Comparison of ENCODE assay signal across 1 cellular context in the genomic region with DNA sequence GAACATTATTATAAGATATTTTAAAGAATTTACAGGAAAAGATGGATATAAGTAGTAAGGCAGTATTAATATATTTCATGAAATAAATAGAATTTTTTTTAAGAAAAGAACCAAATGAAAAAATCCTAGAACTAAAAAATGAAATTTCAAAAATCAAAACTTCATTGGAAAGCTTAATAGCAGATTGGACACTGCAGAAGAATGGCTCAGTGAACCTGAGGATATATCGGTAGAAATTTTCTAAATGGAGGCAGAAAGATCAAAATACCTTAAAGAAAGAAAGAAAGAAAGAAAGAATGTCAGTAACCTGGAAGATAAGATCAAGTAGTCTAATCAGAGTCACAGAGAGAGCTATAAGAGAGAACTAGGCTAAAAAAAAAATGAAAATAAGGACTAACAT.
TF ChIP-seq lines count a peak whose summit lies in the region.

No MANE protein-coding gene starts in this region.

TF ChIP-seq in HepG2, 621 proteins besides CTCF, POLR2A, EP300 and RAD21:
- TF ChIP-seq ZNF160 (CRISPR knock-in tag; IDR thresholded peaks at IDR 0.05) (0 out of 2 replicates have a peak, but pooled peaks have one; percentile 41), DPF2 (CRISPR knock-in tag; IDR thresholded peaks at IDR 0.05; ENCODE audit: borderline replicate concordance, low read depth) (no peak)
